Comparison of ENCODE assay signal across 14 cellular contexts in the genomic region with DNA sequence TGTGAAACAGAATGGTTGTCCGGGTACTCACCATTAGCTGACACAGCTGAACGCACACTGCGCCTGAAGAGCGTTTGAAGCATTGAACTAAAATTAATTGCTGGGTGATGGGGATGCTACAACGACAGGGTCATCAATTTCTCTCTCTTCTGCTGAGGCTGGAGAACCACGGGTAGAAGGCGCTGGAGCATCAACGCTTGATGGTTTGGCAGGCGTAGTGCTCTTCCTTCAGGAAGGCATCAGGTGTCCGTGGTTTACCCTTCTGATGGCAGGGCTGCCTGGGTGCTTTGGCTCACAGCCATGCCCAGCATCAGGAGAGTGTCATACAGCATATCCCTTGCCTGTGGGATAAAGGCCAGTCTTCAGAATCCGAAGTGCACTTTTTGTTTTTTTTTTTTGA. TPM values are rescaled to one million over a fixed set of nuclear protein-coding genes. Genes with fewer than 3 reads are reported as not detected.
DNase-seq lines count a peak whose midpoint lies in the region; ATAC-seq and TF ChIP-seq lines count a peak whose summit lies in the region.
"Had no signal": no experiment of that assay in that cellular context is flagged by ENCODE, and none has a peak within 500 bp of the region (broad histone marks: within the 10 kb centered on the region; RNA-seq: fewer than 3 reads in every experiment).

No MANE protein-coding gene starts in this region.

- peaks cover 50% of the 10 kb centered on the region for H3K79me2 ChIP-seq in Loucy (ENCODE audit: insufficient read depth, low read length)
- H3K79me2 ChIP-seq: hepatocyte had no signal

- no peaks in the 10 kb centered on the region for H4K20me1 ChIP-seq in Loucy (ENCODE audit: insufficient read depth, low read length, poor library complexity, severe bottlenecking)

- H3K4me3 ChIP-seq in Loucy (ENCODE audit: low read length, poor library complexity, severe bottlenecking), result peak overlapping the region; percentile 87
- H3K4me3 ChIP-seq: GM23248, hepatocyte, K562 had no signal

- no peaks in the 10 kb centered on the region for H3K9me2 ChIP-seq in Loucy (replicated peaks; ENCODE audit: low read depth, low read length)

- no peaks in the 10 kb centered on the region for H3K27me3 Mint-ChIP-seq in T-helper 1 cell treated with Interleukin-12 subunit alpha and Interleukin-12 subunit beta and Interleukin-4 antibody, amounts not matched to agents 30 μg/mL and 1 μg/mL, for 36 hours (ENCODE audit: low read depth)
- H3K27me3 Mint-ChIP-seq in T-helper 17 cell, result no peaks in the 10 kb centered on the region
- peaks cover 11% of the 10 kb centered on the region for H3K27me3 Mint-ChIP-seq in nephron progenitor cell (ENCODE audit: low read depth, poor library complexity)

- peak overlapping the region; percentile 94 for H3K9ac ChIP-seq in Loucy (ENCODE audit: low read depth, low read length, poor library complexity, severe bottlenecking)
- H3K9ac ChIP-seq: GM23248 had no signal

- TF ChIP-seq CTCF in Loucy (conservative IDR thresholded peaks at IDR 0.05; ENCODE audit: low read length) (no peak), nephron progenitor cell (IDR thresholded peaks at IDR 0.05) (no peak)

- H3K4me2 ChIP-seq in Loucy (ENCODE audit: low read depth, low read length, poor library complexity, severe bottlenecking), result peak overlapping the region; percentile 87
- H3K4me2 ChIP-seq: hepatocyte had no signal

- peaks cover 30% of the 10 kb centered on the region for H3F3A ChIP-seq in Loucy (ENCODE audit: low read depth)

- H3K4me3 Mint-ChIP-seq in T-helper 1 cell treated with Interleukin-12 subunit alpha and Interleukin-12 subunit beta and Interleukin-4 antibody, amounts not matched to agents 30 μg/mL and 1 μg/mL, for 36 hours, result peak overlapping the region; percentile 87
- H3K4me3 Mint-ChIP-seq in T-helper 17 cell (peak overlapping the region; percentile 94), nephron progenitor cell (no peak overlapping the region)

- H3K4me1 Mint-ChIP-seq in T-helper 1 cell treated with Interleukin-12 subunit alpha and Interleukin-12 subunit beta and Interleukin-4 antibody, amounts not matched to agents 30 μg/mL and 1 μg/mL, for 36 hours (ENCODE audit: low read depth), result peaks cover 84% of the 10 kb centered on the region
- H3K4me1 Mint-ChIP-seq in T-helper 17 cell (peaks cover 79% of the 10 kb centered on the region), nephron progenitor cell (peaks cover 50% of the 10 kb centered on the region)

- peak overlapping the region; percentile 94 for H3K27ac Mint-ChIP-seq in T-helper 1 cell treated with Interleukin-12 subunit alpha and Interleukin-12 subunit beta and Interleukin-4 antibody, amounts not matched to agents 30 μg/mL and 1 μg/mL, for 36 hours
- peak overlapping the region; percentile 99 for H3K27ac Mint-ChIP-seq in T-helper 17 cell
- peak overlapping the region; percentile 47 for H3K27ac Mint-ChIP-seq in nephron progenitor cell

- H3K9me3 ChIP-seq in Loucy (ENCODE audit: insufficient read depth, low read depth, low read length) (no peaks in the 10 kb centered on the region), T-helper 17 cell (ENCODE audit: control insufficient read depth, low read length, poor library complexity, severe bottlenecking) (no peaks in the 10 kb centered on the region)

- peaks cover 6% of the 10 kb centered on the region; the same call in 1 of the 2 replicates for H3K36me3 ChIP-seq in Loucy (ENCODE audit: insufficient read depth, low read length)

- DNase-seq in T-helper 1 cell (no peak), T-helper 17 cell (no peak), nephron progenitor cell (no peak), UCSD-AML1 (lab: John Stamatoyannopoulos, UW; ENCODE audit: unreplicated experiment) (no peak)
- no peak for DNase-seq in activated CD4-positive, CD25-positive, alpha-beta regulatory T cell (lab: John Stamatoyannopoulos, UW)
- DNase-seq: ACHN; GM23248; mammary epithelial cell; stimulated activated CD4-positive, alpha-beta T cell treated with anti-CD3 and anti-CD28 coated beads, Interleukin-2, amount 100 ng/mL, for 24 hours had no signal

- H2AFZ ChIP-seq in Loucy (ENCODE audit: low read length), result no peak overlapping the region
- H2AFZ ChIP-seq: GM23248, hepatocyte had no signal

- no peaks in the 10 kb centered on the region for H3K9me3 Mint-ChIP-seq in T-helper 1 cell treated with Interleukin-12 subunit alpha and Interleukin-12 subunit beta and Interleukin-4 antibody, amounts not matched to agents 30 μg/mL and 1 μg/mL, for 36 hours
- H3K9me3 Mint-ChIP-seq in nephron progenitor cell, result no peaks in the 10 kb centered on the region

- ATAC-seq in T-helper 17 cell (no peak), GM18870 (IDR thresholded peaks at IDR 0.05; ENCODE audit: unreplicated experiment) (no peak)
- ATAC-seq: K562 had no signal

- peaks cover 68% of the 10 kb centered on the region for H3K4me1 ChIP-seq in Loucy (ENCODE audit: insufficient read depth, low read length, poor library complexity, severe bottlenecking)

- H3K36me3 Mint-ChIP-seq in T-helper 1 cell treated with Interleukin-12 subunit alpha and Interleukin-12 subunit beta and Interleukin-4 antibody, amounts not matched to agents 30 μg/mL and 1 μg/mL, for 36 hours (ENCODE audit: low read depth), result peaks cover 25% of the 10 kb centered on the region
- peaks cover 4% of the 10 kb centered on the region for H3K36me3 Mint-ChIP-seq in T-helper 17 cell (ENCODE audit: low read depth)
- no peaks in the 10 kb centered on the region for H3K36me3 Mint-ChIP-seq in nephron progenitor cell (ENCODE audit: low read depth)

- no peaks in the 10 kb centered on the region for H3K27me3 ChIP-seq in Loucy (ENCODE audit: insufficient read depth, low read length, poor library complexity, severe bottlenecking)
- H3K27me3 ChIP-seq: hepatocyte had no signal

RNA-seq across cellular contexts. Expression of a gene that starts 46.9 kb away (rescaled TPM):
- not detected for total RNA-seq in T-helper 17 cell
- total RNA-seq: GM23248, hepatocyte, K562, mammary epithelial cell had no signal

Comparison
In these comparisons a context has a peak if more than half of its experiments do, and no peak if none do; other contexts are left out.
1. H3K27ac Mint-ChIP-seq: peak in every context shown above with its lines; median percentile 99 in T-helper 17 cell; 94 in T-helper 1 cell treated with Interleukin-12 subunit alpha and Interleukin-12 subunit beta and Interleukin-4 antibody, amounts not matched to agents 30 μg/mL and 1 μg/mL, for 36 hours; 47 in nephron progenitor cell.